8 cellular contexts compared by ENCODE assay signal in the genomic region with DNA sequence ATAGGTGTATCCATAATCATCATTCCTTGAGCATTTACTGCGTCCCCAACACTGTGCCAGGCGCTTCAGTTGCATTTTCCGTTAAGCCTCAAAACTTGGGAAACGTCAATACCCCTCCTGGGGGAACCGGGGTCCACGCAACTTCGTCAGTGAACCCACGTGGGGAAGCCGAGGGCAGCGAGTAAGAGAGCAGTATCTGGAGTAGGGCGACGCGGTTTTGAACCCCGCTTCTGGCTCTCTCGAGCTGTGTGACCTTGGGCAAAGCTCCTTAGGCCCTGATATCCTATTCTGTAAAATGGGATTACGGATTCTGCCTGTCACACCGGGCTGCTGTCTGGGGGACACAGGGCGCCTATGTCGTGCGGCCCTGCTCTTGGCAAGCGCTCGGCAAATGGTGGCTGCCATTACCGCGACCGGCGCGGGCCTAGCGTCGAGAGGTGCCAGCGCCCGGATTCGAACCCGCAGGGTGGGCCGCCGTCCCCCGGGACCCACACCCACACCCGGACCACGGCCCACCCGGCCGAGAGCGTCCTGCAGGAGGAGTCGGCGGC. TPM values are rescaled to one million over a fixed set of nuclear protein-coding genes. Genes with fewer than 3 reads are reported as not detected.
A peak's percentile ranks its signal among the peaks of the same experiment; 100 is the strongest.
DNase-seq lines count a peak whose midpoint lies in the region; ATAC-seq and TF ChIP-seq lines count a peak whose summit lies in the region.

No MANE protein-coding gene starts in this region.

- H3K4me1 ChIP-seq in HUES64 (ENCODE audit: insufficient read depth, low read length), result no peaks in the 10 kb centered on the region; the same call in 1 of the 2 replicates
- peaks cover 6 to 12% of the 10 kb centered on the region in 2 donors for H3K4me1 ChIP-seq in breast epithelium

- TF ChIP-seq POLR2A in breast epithelium (IDR thresholded peaks at IDR 0.05), result no peak

- TF ChIP-seq CTCF in breast epithelium (IDR thresholded peaks at IDR 0.05) (no peak), mesothelial cell of epicardium (IDR thresholded peaks at IDR 0.05; ENCODE audit: unreplicated experiment) (no peak)

- H3K4me3 ChIP-seq in HUES64 (ENCODE audit: low read length) (peak overlapping the region; percentile 90), breast epithelium (peak overlapping the region; percentile 72 to 97 (median 94))

- intact Hi-C loops in breast epithelium (cut with DNase I; ENCODE audit: low total_unique reads), result loop anchor here (5.0 kb wide), 1 partner anchor 338 kb away; no protein-coding TSS in a partner anchor

- WGBS in HUES64, result 3% methylated on average over 43 of the region's 43 CpGs

- H3K36me3 ChIP-seq in HUES64 (ENCODE audit: insufficient read depth, low read length) (peaks cover 41% of the 10 kb centered on the region), breast epithelium (peaks cover 3% of the 10 kb centered on the region)

- no peak for ATAC-seq in GM21529 (IDR thresholded peaks at IDR 0.05; ENCODE audit: unreplicated experiment)

- H3K9me3 ChIP-seq in HUES64 (ENCODE audit: insufficient read depth, low read depth, low read length) (no peaks in the 10 kb centered on the region), breast epithelium (no peaks in the 10 kb centered on the region)

- peaks cover 10% of the 10 kb centered on the region for H3K27me3 Mint-ChIP-seq in T-helper 2 cell treated with Interferon-gamma antibody and Interleukin-4, amounts not matched to agents 5 μg/mL and 100 μg/mL, for 36 hours (ENCODE audit: low read depth)
- peaks cover 18% of the 10 kb centered on the region for H3K27me3 Mint-ChIP-seq in mesothelial cell of epicardium (ENCODE audit: low read depth)

- peak overlapping the region; percentile 81 for H3K9ac ChIP-seq in HUES64 (ENCODE audit: low read depth, low read length)

- peaks cover 58% of the 10 kb centered on the region for H3K4me1 Mint-ChIP-seq in T-helper 2 cell treated with Interferon-gamma antibody and Interleukin-4, amounts not matched to agents 5 μg/mL and 100 μg/mL, for 36 hours (ENCODE audit: low read depth)
- peaks cover 29% of the 10 kb centered on the region for H3K4me1 Mint-ChIP-seq in mesothelial cell of epicardium

- H3K27me3 ChIP-seq in HUES64 (ENCODE audit: insufficient read depth, low read length), result peaks cover 11% of the 10 kb centered on the region; the same call in 1 of the 2 replicates
- H3K27me3 ChIP-seq in breast epithelium, result no peaks in the 10 kb centered on the region

- no peak for DNase-seq in T-helper 2 cell treated with Interferon-gamma antibody and Interleukin-4, amounts not matched to agents 5 μg/mL and 100 μg/mL, for 36 hours (ENCODE audit: low spot score)
- DNase-seq in T-helper 2 cell (no peak), breast epithelium (ENCODE audit: low spot score in 2 of 2) (no peak), mesothelial cell of epicardium (ENCODE audit: low spot score in 2 of 2, unreplicated experiment in 2 of 2) (no peak), germinal center (ENCODE audit: low spot score) (no peak), NCI-H2227 (lab: John Stamatoyannopoulos, UW; ENCODE audit: unreplicated experiment) (no peak)

- H3K36me3 Mint-ChIP-seq in T-helper 2 cell treated with Interferon-gamma antibody and Interleukin-4, amounts not matched to agents 5 μg/mL and 100 μg/mL, for 36 hours (ENCODE audit: low read depth), result peaks cover 41% of the 10 kb centered on the region
- H3K36me3 Mint-ChIP-seq in mesothelial cell of epicardium, result peaks cover 14% of the 10 kb centered on the region

- H3K27ac ChIP-seq in HUES64 (ENCODE audit: low read depth, low read length) (no peak overlapping the region), breast epithelium (peak overlapping the region; percentile 90 to 97)

- peak overlapping the region; percentile 75 for H3K27ac Mint-ChIP-seq in T-helper 2 cell treated with Interferon-gamma antibody and Interleukin-4, amounts not matched to agents 5 μg/mL and 100 μg/mL, for 36 hours
- H3K27ac Mint-ChIP-seq in mesothelial cell of epicardium, result no peak overlapping the region

- H3K9me3 Mint-ChIP-seq in T-helper 2 cell treated with Interferon-gamma antibody and Interleukin-4, amounts not matched to agents 5 μg/mL and 100 μg/mL, for 36 hours, result no peaks in the 10 kb centered on the region
- no peaks in the 10 kb centered on the region for H3K9me3 Mint-ChIP-seq in mesothelial cell of epicardium

- H3K4me3 Mint-ChIP-seq in T-helper 2 cell treated with Interferon-gamma antibody and Interleukin-4, amounts not matched to agents 5 μg/mL and 100 μg/mL, for 36 hours, result peak overlapping the region; percentile 86
- peak overlapping the region; percentile 66 for H3K4me3 Mint-ChIP-seq in mesothelial cell of epicardium

RNA-seq across cellular contexts. Expression of gene POLG, which starts 0.6 kb away (rescaled TPM):
- 22.5 TPM for polyA plus RNA-seq in HUES64 (2013, experiment 1 of 2)
- polyA plus RNA-seq in HUES64 (2013, experiment 2 of 2), result 27.5 TPM
- total RNA-seq in breast epithelium (10 to 100 TPM; 50.6 to 59.6 (median 53.3) TPM), mesothelial cell of epicardium (62.6 to 71.6 TPM (median 68.2 TPM) in 3 replicates)
